26 cellular contexts compared by ENCODE assay signal in the genomic region with DNA sequence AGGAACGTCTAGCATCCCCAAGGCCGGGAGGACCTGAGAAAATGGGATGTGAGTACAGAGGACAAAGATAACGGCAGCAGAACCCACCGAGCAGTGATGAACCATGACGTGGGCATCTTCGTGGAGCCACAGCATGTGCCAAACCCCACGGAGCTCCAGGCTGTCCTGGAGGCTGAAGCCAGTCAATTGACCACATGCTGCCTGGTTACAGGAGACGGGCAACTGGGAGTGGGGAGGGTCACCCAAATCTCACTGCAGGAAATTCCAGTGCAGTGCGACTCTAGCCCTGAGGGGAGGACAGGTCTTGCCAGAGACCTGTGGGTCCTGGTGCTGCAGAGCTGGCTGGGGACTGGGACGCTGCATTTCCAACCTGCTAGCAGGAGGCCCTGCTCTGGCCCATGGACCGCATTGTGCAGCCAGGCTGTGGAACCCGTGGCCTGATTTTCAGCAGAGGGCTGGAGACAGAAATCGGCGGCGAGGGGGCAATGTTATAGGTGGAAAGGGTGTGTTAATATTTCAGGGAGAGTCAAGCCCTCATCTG. TPM values are rescaled to one million over a fixed set of nuclear protein-coding genes. Genes with fewer than 3 reads are reported as not detected.
"Had no signal": no experiment of that assay in that cellular context is flagged by ENCODE, and none has a peak within 500 bp of the region (broad histone marks: within the 10 kb centered on the region; RNA-seq: fewer than 3 reads in every experiment).

No MANE protein-coding gene starts in this region.

- H3K4me3 ChIP-seq: body of pancreas, gastrocnemius medialis, uterus had no signal

- FAIRE-seq: colon, islet of Langerhans had no signal

- DNase-seq: activated CD4-positive, alpha-beta T cell treated with anti-CD3 and anti-CD28 coated beads, Interleukin-2, amount 10 ng/mL, durations not matched to agents 24 days and 14 days; activated CD4-positive, CD25-positive, alpha-beta regulatory T cell treated with anti-CD3 and anti-CD28 coated beads, Interleukin-2, amount 50 U/mL, for 72 hours; activated CD8-positive, alpha-beta memory T cell treated with anti-CD3 and anti-CD28 coated beads, Interleukin-2, amount 10 ng/mL, durations not matched to agents 7 days and 5 days; activated CD8-positive, alpha-beta T cell treated with anti-CD3 and anti-CD28 coated beads for 36 hours; activated naive CD4-positive, alpha-beta T cell; activated T-cell treated with anti-CD3 and anti-CD28 coated beads for 4 hours; activated T-cell treated with anti-CD3 and anti-CD28 coated beads, Interleukin-2, amount 50 U/mL, for 72 hours; anterior cingulate cortex; body of pancreas; effector memory CD4-positive, alpha-beta T cell; gastrocnemius medialis; glutamatergic neuron; left cardiac atrium; midbrain; naive thymus-derived CD4-positive, alpha-beta T cell; nucleus accumbens; stimulated activated CD4-positive, alpha-beta T cell treated with anti-CD3 and anti-CD28 coated beads, Interleukin-2, amount 100 ng/mL, for 48 hours; substantia nigra; T-helper 2 cell had no signal

- H3K79me2 ChIP-seq: parathyroid adenoma had no signal

- H3K4me3 Mint-ChIP-seq: activated CD4-positive, alpha-beta T cell treated with anti-CD3 and anti-CD28 coated beads, Interleukin-2, amount 10 ng/mL, durations not matched to agents 24 days and 14 days; activated CD8-positive, alpha-beta memory T cell treated with anti-CD3 and anti-CD28 coated beads, Interleukin-2, amount 10 ng/mL, durations not matched to agents 7 days and 5 days; activated CD8-positive, alpha-beta T cell treated with anti-CD3 and anti-CD28 coated beads for 36 hours; activated naive CD8-positive, alpha-beta T cell; activated T-cell treated with anti-CD3 and anti-CD28 coated beads, Interleukin-2, amount 50 U/mL, for 72 hours; stimulated activated naive CD8-positive, alpha-beta T cell treated with anti-CD3 and anti-CD28 coated beads, Interleukin-15, Interleukin-2, amounts not matched to agents 100 ng/mL and 50 ng/mL, for 24 hours; type B pancreatic cell had no signal

- H3K27ac Mint-ChIP-seq: activated CD4-positive, alpha-beta T cell treated with anti-CD3 and anti-CD28 coated beads, Interleukin-2, amount 10 ng/mL, durations not matched to agents 24 days and 14 days; activated CD8-positive, alpha-beta memory T cell treated with anti-CD3 and anti-CD28 coated beads, Interleukin-2, amount 10 ng/mL, durations not matched to agents 7 days and 5 days; activated CD8-positive, alpha-beta T cell treated with anti-CD3 and anti-CD28 coated beads for 36 hours; activated naive CD8-positive, alpha-beta T cell; activated T-cell treated with anti-CD3 and anti-CD28 coated beads, Interleukin-2, amount 50 U/mL, for 72 hours; naive thymus-derived CD4-positive, alpha-beta T cell; stimulated activated naive CD8-positive, alpha-beta T cell treated with anti-CD3 and anti-CD28 coated beads, Interleukin-15, Interleukin-2, amounts not matched to agents 100 ng/mL and 50 ng/mL, for 24 hours; type B pancreatic cell had no signal

- ATAC-seq: activated CD8-positive, alpha-beta memory T cell treated with anti-CD3 and anti-CD28 coated beads, Interleukin-2, amount 10 ng/mL, durations not matched to agents 7 days and 5 days; activated CD8-positive, alpha-beta T cell treated with anti-CD3 and anti-CD28 coated beads for 36 hours; activated T-cell treated with anti-CD3 and anti-CD28 coated beads, Interleukin-2, amount 50 U/mL, for 72 hours; body of pancreas; gastrocnemius medialis; left cardiac atrium; naive thymus-derived CD4-positive, alpha-beta T cell had no signal

- H2AFZ ChIP-seq: parathyroid adenoma had no signal

- H3K36me3 Mint-ChIP-seq: activated CD8-positive, alpha-beta memory T cell treated with anti-CD3 and anti-CD28 coated beads, Interleukin-2, amount 10 ng/mL, durations not matched to agents 7 days and 5 days; activated naive CD8-positive, alpha-beta T cell; naive thymus-derived CD4-positive, alpha-beta T cell; type B pancreatic cell had no signal

- H3K36me3 ChIP-seq: gastrocnemius medialis, uterus had no signal

- H3K9ac ChIP-seq: parathyroid adenoma had no signal

- H3K9me3 Mint-ChIP-seq: activated CD4-positive, alpha-beta T cell treated with anti-CD3 and anti-CD28 coated beads, Interleukin-2, amount 10 ng/mL, durations not matched to agents 24 days and 14 days; activated CD8-positive, alpha-beta T cell treated with anti-CD3 and anti-CD28 coated beads for 36 hours; activated T-cell treated with anti-CD3 and anti-CD28 coated beads, Interleukin-2, amount 50 U/mL, for 72 hours; stimulated activated naive CD8-positive, alpha-beta T cell treated with anti-CD3 and anti-CD28 coated beads, Interleukin-15, Interleukin-2, amounts not matched to agents 100 ng/mL and 50 ng/mL, for 24 hours; type B pancreatic cell had no signal

- H3K9me3 ChIP-seq: body of pancreas, gastrocnemius medialis, uterus had no signal

- H3K4me1 ChIP-seq: parathyroid adenoma had no signal

- H3K27me3 Mint-ChIP-seq: type B pancreatic cell had no signal

- H3K27ac ChIP-seq: body of pancreas, gastrocnemius medialis, parathyroid adenoma, uterus had no signal

- H3K27me3 ChIP-seq: body of pancreas, gastrocnemius medialis, uterus had no signal

RNA-seq across cellular contexts. Expression of a gene that starts 3.2 kb away (rescaled TPM):
- total RNA-seq: activated CD4-positive, alpha-beta T cell treated with anti-CD3 and anti-CD28 coated beads, Interleukin-2, amount 10 ng/mL, durations not matched to agents 24 days and 14 days; activated CD8-positive, alpha-beta memory T cell treated with anti-CD3 and anti-CD28 coated beads, Interleukin-2, amount 10 ng/mL, durations not matched to agents 7 days and 5 days; activated CD8-positive, alpha-beta T cell treated with anti-CD3 and anti-CD28 coated beads for 36 hours had no signal
